ENCODE assay signal across 8 cellular contexts in the genomic region with DNA sequence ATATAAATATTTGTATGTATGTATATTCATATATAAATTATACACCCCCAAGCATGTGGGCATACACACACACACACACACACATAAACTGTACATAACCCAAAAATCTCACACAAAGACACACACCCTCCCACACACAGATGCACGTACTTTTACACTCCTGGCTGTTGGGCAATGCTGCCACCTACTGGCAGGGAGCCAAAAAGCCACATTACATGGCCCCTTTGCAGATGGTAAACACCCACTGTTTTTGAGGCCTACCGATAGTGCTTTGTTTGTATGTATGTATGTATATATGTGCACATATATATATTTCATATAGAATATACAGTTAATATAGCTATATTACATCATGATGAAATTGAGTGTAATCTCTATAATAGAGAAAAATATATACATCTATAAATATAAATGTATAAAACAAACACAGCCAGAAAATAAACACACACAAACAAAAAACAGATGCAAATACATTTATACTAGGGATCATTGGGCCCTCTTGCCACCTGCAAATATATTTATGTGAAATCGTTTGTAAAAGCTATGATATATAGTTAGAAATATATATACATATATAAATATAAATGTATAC.
DNase-seq lines count a peak whose midpoint lies in the region; ATAC-seq, FAIRE-seq and TF ChIP-seq lines count a peak whose summit lies in the region.

No MANE protein-coding gene starts in this region.

- H3K9me3 ChIP-seq in OCI-LY7 (ENCODE audit: low read length) (no peaks in the 10 kb centered on the region), fibroblast of lung (ENCODE audit: control insufficient read depth, insufficient read depth, low read depth, low read length) (no peaks in the 10 kb centered on the region)

- intact Hi-C loops in OCI-LY7 (cut with micrococcal nuclease; ENCODE audit: unreplicated experiment) = loop anchor here (2.0 to 5.0 kb wide), 2 partner anchors 118 to 136 kb away; a partner anchor contains a TSS

- no peak overlapping the region for H2AFZ ChIP-seq in OCI-LY7 (ENCODE audit: low read length)
- no peak overlapping the region for H2AFZ ChIP-seq in fibroblast of lung (ENCODE audit: low read length)

- no peaks in the 10 kb centered on the region for H3K36me3 Mint-ChIP-seq in neural crest cell (ENCODE audit: low read depth)

- FAIRE-seq in HTR-8/SVneo (lab: Jason Lieb, UNC) = peak; percentile 81

- no peaks in the 10 kb centered on the region for H4K20me1 ChIP-seq in OCI-LY7 (ENCODE audit: insufficient read depth, low read length)
- H4K20me1 ChIP-seq in fibroblast of lung (ENCODE audit: control insufficient read depth, extremely low read depth, insufficient read depth, low read length) = no peaks in the 10 kb centered on the region

- H3K4me3 Mint-ChIP-seq in neural crest cell = no peak overlapping the region
- H3K4me3 Mint-ChIP-seq in stimulated activated naive CD8-positive, alpha-beta T cell treated with anti-CD3 and anti-CD28 coated beads, Interleukin-15, amount 100 ng/mL, for 72 hours = no peak overlapping the region

- no peaks in the 10 kb centered on the region for H3K4me1 Mint-ChIP-seq in neural crest cell
- H3K4me1 Mint-ChIP-seq in stimulated activated naive CD8-positive, alpha-beta T cell treated with anti-CD3 and anti-CD28 coated beads, Interleukin-15, amount 100 ng/mL, for 72 hours = peaks cover 3% of the 10 kb centered on the region

- CTCF ChIA-PET in OCI-LY7 (lab: Charles Lee; ENCODE audit: unreplicated experiment) = interaction anchor here (0.7 kb wide), 1 partner anchor 137 kb away, joined by 3 read pairs; no protein-coding TSS in a partner anchor

- H3K79me2 ChIP-seq in OCI-LY7 (ENCODE audit: insufficient read depth, low read depth, low read length) (no peaks in the 10 kb centered on the region), fibroblast of lung (ENCODE audit: control insufficient read depth, insufficient read depth, low read length) (no peaks in the 10 kb centered on the region)

- H3K36me3 ChIP-seq in OCI-LY7 (ENCODE audit: insufficient read depth, low read length) = no peaks in the 10 kb centered on the region
- no peaks in the 10 kb centered on the region for H3K36me3 ChIP-seq in fibroblast of lung (ENCODE audit: control insufficient read depth, insufficient read depth, low read length)

- BruUV-seq in OCI-LY7 (replicated peaks; lab: Mats Ljungman, UMichigan) = no TSS peak

- no peaks in the 10 kb centered on the region for H3K9me3 Mint-ChIP-seq in neural crest cell
- H3K9me3 Mint-ChIP-seq in stimulated activated naive CD8-positive, alpha-beta T cell treated with anti-CD3 and anti-CD28 coated beads, Interleukin-15, amount 100 ng/mL, for 72 hours = no peaks in the 10 kb centered on the region

- H3K27me3 Mint-ChIP-seq in neural crest cell (ENCODE audit: low read depth) = peaks cover 3% of the 10 kb centered on the region
- H3K27me3 Mint-ChIP-seq in stimulated activated naive CD8-positive, alpha-beta T cell treated with anti-CD3 and anti-CD28 coated beads, Interleukin-15, amount 100 ng/mL, for 72 hours = no peaks in the 10 kb centered on the region

- no peak overlapping the region for H3K9ac ChIP-seq in fibroblast of lung (ENCODE audit: insufficient read depth, low read length)

- peak; percentile 90 for ATAC-seq in GM21423 (IDR thresholded peaks at IDR 0.05; ENCODE audit: unreplicated experiment)
- peak; percentile 92 for ATAC-seq in stimulated activated naive CD8-positive, alpha-beta T cell treated with anti-CD3 and anti-CD28 coated beads, Interleukin-15, amount 100 ng/mL, for 72 hours

- H3K4me2 ChIP-seq in OCI-LY7 (ENCODE audit: low read length) (no peak overlapping the region), fibroblast of lung (ENCODE audit: extremely low read depth, insufficient read depth, low read length) (no peak overlapping the region)

- H3K9me2 ChIP-seq in OCI-LY7 (ENCODE audit: insufficient read depth, low read length) = no peaks in the 10 kb centered on the region

- POLR2A ChIA-PET in OCI-LY7 (lab: Charles Lee) = no interaction called here

- TF ChIP-seq CTCF in OCI-LY7 (conservative IDR thresholded peaks at IDR 0.05; ENCODE audit: low read length) = peak; percentile 92
- peak; percentile 37 to 77 for TF ChIP-seq CTCF in fibroblast of lung (conservative IDR thresholded peaks at IDR 0.05 in 1 of 2, IDR thresholded peaks at IDR 0.05 in 1 of 2; ENCODE audit: low read depth in 1 of 2, low read length in 2 of 2)
- peak; percentile 98 for TF ChIP-seq CTCF in neural crest cell (conservative IDR thresholded peaks at IDR 0.05)

- H3K27ac ChIP-seq in OCI-LY7 (ENCODE audit: low read depth, low read length, poor library complexity, severe bottlenecking) = no peak overlapping the region
- H3K27ac ChIP-seq in fibroblast of lung (ENCODE audit: insufficient read depth, low read length) = no peak overlapping the region

- no peak overlapping the region for H3K4me3 ChIP-seq in OCI-LY7 (ENCODE audit: low read depth, low read length, poor library complexity, severe bottlenecking)
- no peak overlapping the region for H3K4me3 ChIP-seq in fibroblast of lung (replicated peaks in 1 of 4; ENCODE audit: control extremely low read depth in 1 of 4, insufficient read depth in 1 of 4, low read depth in 3 of 4, low read length in 4 of 4)

- H3K27ac Mint-ChIP-seq in neural crest cell (ENCODE audit: unreplicated experiment) = no peak overlapping the region
- H3K27ac Mint-ChIP-seq in stimulated activated naive CD8-positive, alpha-beta T cell treated with anti-CD3 and anti-CD28 coated beads, Interleukin-15, amount 100 ng/mL, for 72 hours = no peak overlapping the region

- DNase-seq in DMS153 (lab: John Stamatoyannopoulos, UW) (peak; percentile 6), HTR-8/SVneo (ENCODE audit: insufficient read length, low spot score) (peak; percentile 38), OCI-LY7 (ENCODE audit: low spot score) (peak; percentile 80), activated T-cell treated with anti-CD3 and anti-CD28 coated beads for 48 hours (ENCODE audit: low read depth) (peak; percentile 75), fibroblast of lung (ENCODE audit: low read depth in 2 of 2) (peak; percentile 63 to 77), neural crest cell (ENCODE audit: low read depth, low spot score) (peak; percentile 84)
- DNase-seq in stimulated activated naive CD8-positive, alpha-beta T cell treated with anti-CD3 and anti-CD28 coated beads, Interleukin-15, amount 100 ng/mL, for 72 hours = peak; percentile 79 to 83

- no peaks in the 10 kb centered on the region for H3K27me3 ChIP-seq in fibroblast of lung (ENCODE audit: control insufficient read depth, insufficient read depth, low read length)

- H3K4me1 ChIP-seq in OCI-LY7 (ENCODE audit: insufficient read depth, low read length, poor library complexity, severe bottlenecking) = no peaks in the 10 kb centered on the region
- H3K4me1 ChIP-seq in fibroblast of lung (ENCODE audit: control insufficient read depth, extremely low read depth, insufficient read depth, low read length) = no peaks in the 10 kb centered on the region

Comparison
In these comparisons a context has a peak if more than half of its experiments do, and no peak if none do; other contexts are left out.
1. DNase-seq: peak in every context shown above with its lines; median percentile 84 in neural crest cell; 81 in stimulated activated naive CD8-positive, alpha-beta T cell treated with anti-CD3 and anti-CD28 coated beads, Interleukin-15, amount 100 ng/mL, for 72 hours; 80 in OCI-LY7; 75 in activated T-cell treated with anti-CD3 and anti-CD28 coated beads for 48 hours; 70 in fibroblast of lung; 38 in HTR-8/SVneo; 6 in DMS153.